In the genomic region with DNA sequence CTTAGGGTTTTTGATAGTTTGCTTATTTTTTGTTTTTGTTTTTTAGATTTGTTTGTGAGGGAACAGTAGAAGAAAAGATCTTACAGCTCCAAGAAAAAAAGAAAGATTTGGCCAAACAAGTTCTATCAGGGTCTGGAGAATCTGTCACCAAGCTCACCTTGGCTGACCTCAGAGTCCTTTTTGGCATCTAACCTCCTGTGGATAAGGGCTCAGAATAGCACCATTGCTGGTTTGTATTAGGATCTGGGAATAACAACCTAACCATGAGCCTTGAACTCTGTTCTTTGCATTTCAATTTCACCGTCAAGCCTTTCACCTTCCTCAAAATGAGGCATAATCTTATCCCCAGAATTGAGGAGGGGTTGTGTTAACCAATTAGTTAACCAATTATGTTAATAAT, we compare ENCODE assay signal across 16 cellular contexts. TPM values are rescaled to one million over a fixed set of nuclear protein-coding genes. Genes with fewer than 3 reads are reported as not detected.
DNase-seq lines count a peak whose midpoint lies in the region; ATAC-seq and TF ChIP-seq lines count a peak whose summit lies in the region.
"Had no signal": no experiment of that assay in that cellular context is flagged by ENCODE, and none has a peak within 500 bp of the region (broad histone marks: within the 10 kb centered on the region; RNA-seq: fewer than 3 reads in every experiment).

No MANE protein-coding gene starts in this region.

- no peak overlapping the region for H3K18ac ChIP-seq in trophoblast cell (ENCODE audit: low read length)

- H3K4me1 ChIP-seq in right atrium auricular region = no peaks in the 10 kb centered on the region
- H3K4me1 ChIP-seq in heart left ventricle = peaks cover 0 to 11% (median 0%) of the 10 kb centered on the region in 12 donors
- peaks cover 36% of the 10 kb centered on the region for H3K4me1 ChIP-seq in left ventricle myocardium inferior
- peaks cover 2 to 10% of the 10 kb centered on the region in 2 experiments for H3K4me1 ChIP-seq in trophoblast cell (ENCODE audit: control insufficient read depth in 1 of 2, insufficient read depth in 2 of 2, low read length in 2 of 2)
- H3K4me1 ChIP-seq: A549; BLaER1 treated with 17β-estradiol and CSF1 and Interleukin-3, amounts not matched to agents 10 nM and 100 nM; Caco-2 had no signal

- no peak for TF ChIP-seq CTCF in right atrium auricular region (IDR thresholded peaks at IDR 0.05)
- no peak for TF ChIP-seq CTCF in heart left ventricle (IDR thresholded peaks at IDR 0.05)
- TF ChIP-seq CTCF in left ventricle myocardium inferior (IDR thresholded peaks at IDR 0.05; ENCODE audit: borderline replicate concordance) = no peak

- no peak overlapping the region for H4K91ac ChIP-seq in trophoblast cell (ENCODE audit: low read depth, low read length)

- no peak overlapping the region for H3K14ac ChIP-seq in trophoblast cell (ENCODE audit: low read length)

- H3K27ac ChIP-seq in right atrium auricular region (no peak overlapping the region), heart left ventricle (no peak overlapping the region), left ventricle myocardium inferior (replicated peaks) (no peak overlapping the region), trophoblast cell (ENCODE audit: low read depth, low read length) (no peak overlapping the region)
- H3K27ac ChIP-seq: 22Rv1; A549; BLaER1 treated with 17β-estradiol and CSF1 and Interleukin-3, amounts not matched to agents 10 nM and 100 nM; C4-2B had no signal

- peak; percentile 67 for ATAC-seq in Right ventricle myocardium inferior
- ATAC-seq in heart left ventricle = peak in 3 of 4 donors; percentile 67 to 74 (median 69)
- ATAC-seq: A549; CD8-positive, alpha-beta T cell had no signal

- H3K36me3 ChIP-seq in right atrium auricular region = no peaks in the 10 kb centered on the region
- H3K36me3 ChIP-seq in heart left ventricle = peaks cover 0 to 91% (median 24%) of the 10 kb centered on the region in 9 donors
- peaks cover 11% of the 10 kb centered on the region for H3K36me3 ChIP-seq in left ventricle myocardium inferior
- H3K36me3 ChIP-seq in trophoblast cell (ENCODE audit: control insufficient read depth in 1 of 2, insufficient read depth in 2 of 2, low read length in 2 of 2) = peaks cover 3 to 5% of the 10 kb centered on the region in 2 experiments

- H3K9me3 ChIP-seq in right atrium auricular region = no peaks in the 10 kb centered on the region
- no peaks in the 10 kb centered on the region for H3K9me3 ChIP-seq in heart left ventricle
- no peaks in the 10 kb centered on the region for H3K9me3 ChIP-seq in left ventricle myocardium inferior (replicated peaks)
- H3K9me3 ChIP-seq in trophoblast cell (ENCODE audit: insufficient read depth, low read depth, low read length) = no peaks in the 10 kb centered on the region
- H3K9me3 ChIP-seq: A549; BLaER1 treated with 17β-estradiol and CSF1 and Interleukin-3, amounts not matched to agents 10 nM and 100 nM; Caco-2 had no signal

- H3K79me1 ChIP-seq in trophoblast cell (ENCODE audit: low read length) = peaks cover 10% of the 10 kb centered on the region

- no peak overlapping the region for H4K12ac ChIP-seq in trophoblast cell (ENCODE audit: low read depth, low read length)

- DNase-seq in Right ventricle myocardium inferior (ENCODE audit: missing footprints) (no peak), right atrium auricular region (ENCODE audit: low spot score) (no peak), heart left ventricle (no peak), left ventricle myocardium inferior (no peak), trophoblast cell (no peak)
- DNase-seq: AML-193; Caco-2; Calu3; CD4-positive, alpha-beta T cell; CD8-positive, alpha-beta T cell; DMS79 treated with DMSO at 0.1 percent for 48 hours; GF-D8 had no signal

- H2AK5ac ChIP-seq in trophoblast cell (ENCODE audit: low read length) = no peak overlapping the region

- no peak overlapping the region for H4K8ac ChIP-seq in trophoblast cell (ENCODE audit: low read depth, low read length)

- H2BK12ac ChIP-seq in trophoblast cell (ENCODE audit: low read length) = no peak overlapping the region

- no peak for TF ChIP-seq POLR2A in heart left ventricle (IDR thresholded peaks at IDR 0.05)

- H3K4me3 ChIP-seq in right atrium auricular region (no peak overlapping the region), heart left ventricle (no peak overlapping the region), left ventricle myocardium inferior (no peak overlapping the region), trophoblast cell (ENCODE audit: low read depth, low read length) (no peak overlapping the region)
- H3K4me3 ChIP-seq: A549; BLaER1 treated with 17β-estradiol and CSF1 and Interleukin-3, amounts not matched to agents 10 nM and 100 nM had no signal

- no peak overlapping the region for H3K23ac ChIP-seq in trophoblast cell (ENCODE audit: low read length)

- no peak overlapping the region for H2BK120ac ChIP-seq in trophoblast cell (ENCODE audit: insufficient read depth, low read length, poor library complexity)

- no peak overlapping the region for H3K4ac ChIP-seq in trophoblast cell (ENCODE audit: low read depth, low read length)

- H3K4me2 ChIP-seq in trophoblast cell (ENCODE audit: low read length) = no peak overlapping the region
- H3K4me2 ChIP-seq: A549; BLaER1 treated with 17β-estradiol and CSF1 and Interleukin-3, amounts not matched to agents 10 nM and 100 nM had no signal

- H3K27me3 ChIP-seq in right atrium auricular region (no peaks in the 10 kb centered on the region), heart left ventricle (no peaks in the 10 kb centered on the region), left ventricle myocardium inferior (ENCODE audit: low read depth) (no peaks in the 10 kb centered on the region), trophoblast cell (ENCODE audit: insufficient read depth, low read length) (no peaks in the 10 kb centered on the region)
- H3K27me3 ChIP-seq: BLaER1 treated with 17β-estradiol and CSF1 and Interleukin-3, amounts not matched to agents 10 nM and 100 nM had no signal

- WGBS in heart left ventricle, 4 donors = 52 to 75% (median 53%) methylated on average over 1 of the region's 1 CpG
- no CpG with 5 or more reads among the region's 1 CpG for WGBS in trophoblast cell (ENCODE audit: extremely low coverage, insufficient coverage, insufficient read length)

- intact Hi-C loops in Right ventricle myocardium inferior (cut with DNase I) (no loop called here), heart left ventricle (cut with DNase I) (no loop called here), left ventricle myocardium inferior (cut with micrococcal nuclease) (no loop called here)

- no peak overlapping the region for H2AFZ ChIP-seq in trophoblast cell (ENCODE audit: insufficient read depth, low read length, poor library complexity)

- no peak overlapping the region for H2BK5ac ChIP-seq in trophoblast cell (ENCODE audit: low read depth, low read length, poor library complexity)

- peak overlapping the region; percentile 48 for H3K9ac ChIP-seq in trophoblast cell (ENCODE audit: low read length)
- H3K9ac ChIP-seq: BLaER1 treated with 17β-estradiol and CSF1 and Interleukin-3, amounts not matched to agents 10 nM and 100 nM had no signal

- H3K79me2 ChIP-seq in trophoblast cell (ENCODE audit: control insufficient read depth, insufficient read depth, low read length, poor library complexity) = no peaks in the 10 kb centered on the region

RNA-seq across cellular contexts. Expression of gene TRIM45, which starts 20.2 kb away (rescaled TPM):
- total RNA-seq in Right ventricle myocardium inferior (13.3 TPM), right atrium auricular region (10 to 100 TPM in 1 of 2 donors, 1 to 10 TPM in 1; 4.8 to 10.9 TPM), heart left ventricle (10 to 100 TPM in 5 of 9 donors, 1 to 10 TPM in 4; 6.9 to 22.2 (median 12.7) TPM), left ventricle myocardium inferior (13.0 TPM)
- 1 to 10 TPM; 1.4 to 7.6 TPM for polyA plus RNA-seq in heart left ventricle
- polyA plus RNA-seq in trophoblast cell (2013) = 8.1 and 9.8 TPM in 2 replicates

RNA-seq across cellular contexts. Expression of gene TTF2, which starts 41.2 kb away (rescaled TPM):
- total RNA-seq in Right ventricle myocardium inferior = 7.8 TPM
- total RNA-seq in right atrium auricular region = 1 to 10 TPM; 6.9 to 9.0 TPM
- 10 to 100 TPM in 4 of 9 donors, 1 to 10 TPM in 5; 2.8 to 20.7 (median 9.5) TPM for total RNA-seq in heart left ventricle
- polyA plus RNA-seq in heart left ventricle = 1 to 10 TPM; 1.2 to 3.7 TPM
- total RNA-seq in left ventricle myocardium inferior = 6.4 TPM
- 15.3 and 16.6 TPM in 2 replicates for polyA plus RNA-seq in trophoblast cell (2013)
